8 cellular contexts compared by ENCODE assay signal in the genomic region with DNA sequence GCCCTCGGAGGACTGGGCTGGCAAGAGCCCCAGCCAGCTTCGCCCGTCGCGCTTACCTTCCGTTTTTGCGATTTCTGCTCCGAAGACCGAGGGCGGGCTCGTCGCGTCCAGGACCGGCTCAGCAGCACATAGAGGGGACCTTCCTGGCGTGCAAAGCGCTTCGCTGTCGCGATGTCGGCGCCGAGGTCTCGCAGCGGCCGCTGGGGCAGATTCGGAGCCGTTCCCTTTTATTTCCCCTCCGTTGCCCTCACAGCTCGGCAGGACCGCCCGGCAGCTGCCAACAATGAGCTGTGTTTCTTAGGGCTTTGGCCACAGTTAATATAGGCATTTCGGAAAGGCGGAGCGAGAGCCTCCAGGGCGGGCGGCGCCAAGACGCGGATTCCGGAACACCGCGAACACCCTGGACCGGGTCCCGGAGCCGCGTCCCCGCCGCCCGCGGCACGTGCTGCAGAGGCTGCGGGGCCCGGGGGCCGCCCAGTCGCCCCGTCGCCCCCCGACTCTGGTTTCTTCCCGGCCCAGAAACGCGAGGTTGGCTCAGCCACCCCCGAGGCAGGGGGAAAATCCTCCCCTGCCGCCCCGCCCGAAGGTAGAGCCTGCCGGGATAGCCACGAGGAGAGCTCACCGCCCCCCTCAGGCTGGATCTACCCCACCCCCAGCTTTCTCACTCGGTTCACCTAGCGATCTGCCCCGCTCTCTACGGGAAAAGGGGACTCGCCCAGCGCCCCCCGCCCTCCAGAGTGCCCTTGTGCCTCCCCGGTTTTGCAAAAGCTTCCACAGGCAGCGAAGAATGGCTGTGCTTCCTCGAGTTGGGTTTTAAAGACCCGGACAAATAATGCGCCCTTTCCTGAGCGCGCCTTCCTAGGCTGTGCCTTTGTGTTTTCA. TPM values are rescaled to one million over a fixed set of nuclear protein-coding genes. Genes with fewer than 3 reads are reported as not detected.
DNase-seq lines count a peak whose midpoint lies in the region; ATAC-seq and TF ChIP-seq lines count a peak whose summit lies in the region.

A gene with protein sequence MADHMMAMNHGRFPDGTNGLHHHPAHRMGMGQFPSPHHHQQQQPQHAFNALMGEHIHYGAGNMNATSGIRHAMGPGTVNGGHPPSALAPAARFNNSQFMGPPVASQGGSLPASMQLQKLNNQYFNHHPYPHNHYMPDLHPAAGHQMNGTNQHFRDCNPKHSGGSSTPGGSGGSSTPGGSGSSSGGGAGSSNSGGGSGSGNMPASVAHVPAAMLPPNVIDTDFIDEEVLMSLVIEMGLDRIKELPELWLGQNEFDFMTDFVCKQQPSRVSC (minus strand): TSS at position 292 of the 882 bp plus-strand sequence. CDS start 704 bp downstream, outside the sequence.

- under 1% methylated on average over 81 of the region's 82 CpGs for WGBS in mesenchymal stem cell

- peaks cover 3% of the 10 kb centered on the region for H3K79me1 ChIP-seq in mesenchymal stem cell (replicated peaks; ENCODE audit: low read length, poor library complexity, severe bottlenecking)

- TF ChIP-seq CTCF in CD8-positive, alpha-beta T cell (IDR thresholded peaks at IDR 0.05): no peak

- H3K9ac ChIP-seq in mesenchymal stem cell (ENCODE audit: low read length): peak within 1 kb of the TSS; percentile 99

- H2BK15ac ChIP-seq in mesenchymal stem cell (ENCODE audit: low read depth, poor library complexity, severe bottlenecking): peak within 1 kb of the TSS; percentile 100

- H3K9me3 Mint-ChIP-seq in CD8-positive, alpha-beta T cell: no peaks in the 10 kb centered on the region

- H2BK12ac ChIP-seq in mesenchymal stem cell (ENCODE audit: low read length in 2 of 2): peak within 1 kb of the TSS; percentile 95 to 96

- peak within 1 kb of the TSS; percentile 98 for H3K4me3 Mint-ChIP-seq in CD8-positive, alpha-beta T cell

- peak within 1 kb of the TSS; percentile 96 for H4K91ac ChIP-seq in mesenchymal stem cell (ENCODE audit: low read length)

- peak within 1 kb of the TSS; percentile 94 for H3K27ac ChIP-seq in CD8-positive, alpha-beta T cell (ENCODE audit: low read depth, low read length)
- peak within 1 kb of the TSS; percentile 91 for H3K27ac ChIP-seq in effector memory CD4-positive, alpha-beta T cell (ENCODE audit: insufficient read depth, low read length, poor library complexity, severe bottlenecking)
- H3K27ac ChIP-seq in mesenchymal stem cell (ENCODE audit: low read length, poor library complexity, severe bottlenecking): peak within 1 kb of the TSS; percentile 99

- no peaks in the 10 kb centered on the region for H3K36me3 ChIP-seq in CD8-positive, alpha-beta T cell (ENCODE audit: insufficient read depth, low read length)
- peaks cover 11% of the 10 kb centered on the region for H3K36me3 ChIP-seq in effector memory CD4-positive, alpha-beta T cell (ENCODE audit: control insufficient read depth, insufficient read depth, low read length)
- peaks cover 11 to 21% of the 10 kb centered on the region in 2 experiments for H3K36me3 ChIP-seq in mesenchymal stem cell (ENCODE audit: control insufficient read depth in 1 of 2, insufficient read depth in 2 of 2, low read depth in 1 of 2, low read length in 2 of 2)

- H3K27me3 Mint-ChIP-seq in CD8-positive, alpha-beta T cell (ENCODE audit: low read depth): no peaks in the 10 kb centered on the region

- peak within 1 kb of the TSS; percentile 93 for H3K4me3 ChIP-seq in CD8-positive, alpha-beta T cell (ENCODE audit: low read depth, low read length)
- peak within 1 kb of the TSS; percentile 96 for H3K4me3 ChIP-seq in effector memory CD4-positive, alpha-beta T cell (ENCODE audit: insufficient read depth, low read depth, low read length, poor library complexity, severe bottlenecking)
- peak within 1 kb of the TSS; percentile 76 to 95 for H3K4me3 ChIP-seq in mesenchymal stem cell (ENCODE audit: insufficient read depth in 1 of 2, low read depth in 1 of 2, low read length in 2 of 2)

- H4K8ac ChIP-seq in mesenchymal stem cell (ENCODE audit: low read length): peak within 1 kb of the TSS; percentile 97

- H3K14ac ChIP-seq in mesenchymal stem cell (ENCODE audit: low read length in 2 of 2): peak within 1 kb of the TSS; percentile 78 to 96

- H3K9me3 ChIP-seq in CD8-positive, alpha-beta T cell (ENCODE audit: low read length): no peaks in the 10 kb centered on the region
- H3K9me3 ChIP-seq in effector memory CD4-positive, alpha-beta T cell (ENCODE audit: control insufficient read depth, low read length): no peaks in the 10 kb centered on the region
- no peaks in the 10 kb centered on the region for H3K9me3 ChIP-seq in mesenchymal stem cell (ENCODE audit: control insufficient read depth, low read length)

- H2AFZ ChIP-seq in mesenchymal stem cell (ENCODE audit: low read depth, low read length): peak within 1 kb of the TSS; percentile 84

- intact Hi-C loops in CD8-positive, alpha-beta T cell (cut with DNase I, micrococcal nuclease): loop anchor here (1.0 to 10.0 kb wide), 18 partner anchors 52 to 1548 kb away; partner anchors contain the start of genes ABRACL (in 2 of the 2), HECA (in 2 of the 2), CCDC28A (in 1 of the 2) and HEBP2 (in 1 of the 2)

- peak within 1 kb of the TSS; percentile 98 to 99 for H3K18ac ChIP-seq in mesenchymal stem cell (ENCODE audit: low read depth in 1 of 2, low read length in 2 of 2)

- peak within 1 kb of the TSS; percentile 100 for H2BK5ac ChIP-seq in mesenchymal stem cell (ENCODE audit: low read depth, low read length, poor library complexity, severe bottlenecking)

- H3K27me3 ChIP-seq in CD8-positive, alpha-beta T cell (ENCODE audit: insufficient read depth, low read length): no peaks in the 10 kb centered on the region
- no peaks in the 10 kb centered on the region for H3K27me3 ChIP-seq in effector memory CD4-positive, alpha-beta T cell (replicated peaks; ENCODE audit: control insufficient read depth, insufficient read depth, low read length, poor library complexity, severe bottlenecking)
- no peaks in the 10 kb centered on the region for H3K27me3 ChIP-seq in mesenchymal stem cell (ENCODE audit: control insufficient read depth in 1 of 2, insufficient read depth in 1 of 2, low read length in 2 of 2)

- H3K4me2 ChIP-seq in mesenchymal stem cell (ENCODE audit: low read length, poor library complexity, severe bottlenecking): peak within 1 kb of the TSS; percentile 94

- POLR2A ChIA-PET in CD8-positive, alpha-beta T cell (lab: Charles Lee): interaction anchor here (0.5 to 4.3 kb wide), 68 partner anchors 9 to 971 kb away, joined by 3 to 44 read pairs (median 5); partner anchors contain the start of genes ABRACL, CCDC28A, HEBP2 and HECA
- POLR2A ChIA-PET in activated CD8-positive, alpha-beta memory T cell treated with anti-CD3 and anti-CD28 coated beads for 36 hours (lab: Charles Lee): interaction anchor here (0.5 to 3.9 kb wide), 23 partner anchors 10 to 971 kb away, joined by 3 to 37 read pairs (median 4); partner anchors contain the start of gene HEBP2

- CTCF ChIA-PET in CD8-positive, alpha-beta T cell (lab: Charles Lee): interaction anchor here (0.6 to 4.6 kb wide), 22 partner anchors 10 to 1066 kb away, joined by 3 to 31 read pairs (median 4); partner anchors contain the start of gene TXLNB
- CTCF ChIA-PET in activated CD8-positive, alpha-beta memory T cell treated with anti-CD3 and anti-CD28 coated beads for 36 hours (lab: Charles Lee): interaction anchor here (0.6 to 1.9 kb wide), 12 partner anchors 10 to 489 kb away, joined by 3 to 5 read pairs (median 3); no protein-coding TSS in a partner anchor

- H3K4me1 ChIP-seq in CD8-positive, alpha-beta T cell (ENCODE audit: insufficient read depth, low read length): peaks cover 30% of the 10 kb centered on the region
- H3K4me1 ChIP-seq in effector memory CD4-positive, alpha-beta T cell (ENCODE audit: control insufficient read depth, insufficient read depth, low read length, poor library complexity, severe bottlenecking): peaks cover 18% of the 10 kb centered on the region
- H3K4me1 ChIP-seq in mesenchymal stem cell (ENCODE audit: control insufficient read depth, insufficient read depth, low read depth, low read length): peaks cover 6% of the 10 kb centered on the region

- peaks cover 42% of the 10 kb centered on the region for H3K36me3 Mint-ChIP-seq in CD8-positive, alpha-beta T cell

- peak; percentile 89 to 98 (median 90) for DNase-seq in CD8-positive, alpha-beta T cell
- DNase-seq in HS-27A (ENCODE audit: low read depth) (peak; percentile 92), mesenchymal stem cell (peak; percentile 97)
- peak; percentile 87 for DNase-seq in NK-92 treated with Interleukin-12 subunit alpha and Interleukin-12 subunit beta, amount 100 ng/mL, for 24 hours (lab: John Stamatoyannopoulos, UW)
- peak; percentile 86 to 90 (median 89) for DNase-seq in effector memory CD4-positive, alpha-beta T cell
- peak; percentile 66 for DNase-seq in stimulated activated CD8-positive, alpha-beta memory T cell treated with anti-CD3 and anti-CD28 coated beads, Interleukin-12 subunit alpha, Interleukin-12 subunit beta, amount 100 ng/mL, for 24 hours (ENCODE audit: extremely low read depth)

- peak within 1 kb of the TSS; percentile 100 for H2BK120ac ChIP-seq in mesenchymal stem cell (ENCODE audit: low read depth, low read length)

- H3K4me1 Mint-ChIP-seq in CD8-positive, alpha-beta T cell (ENCODE audit: low read depth): peaks cover 34% of the 10 kb centered on the region

- ATAC-seq in CD8-positive, alpha-beta T cell: peak; percentile 64
- ATAC-seq in GM19467 (IDR thresholded peaks at IDR 0.05; ENCODE audit: unreplicated experiment): peak; percentile 68

- H3K23ac ChIP-seq in mesenchymal stem cell (ENCODE audit: low read length in 2 of 2): peak within 1 kb of the TSS; percentile 61 to 81

- H3K27ac Mint-ChIP-seq in CD8-positive, alpha-beta T cell: peak within 1 kb of the TSS; percentile 98

- H2AK5ac ChIP-seq in mesenchymal stem cell (ENCODE audit: low read length, severe bottlenecking): peak within 1 kb of the TSS; percentile 35

- H3K4ac ChIP-seq in mesenchymal stem cell (ENCODE audit: low read depth in 1 of 2, low read length in 2 of 2): peak within 1 kb of the TSS; percentile 88 to 98

RNA-seq across cellular contexts. Expression of the gene that starts here (rescaled TPM):
- total RNA-seq in CD8-positive, alpha-beta T cell: 100 to 1,000 TPM; 138 to 141 TPM
- 10 to 100 TPM; 66.4 to 67.9 TPM for total RNA-seq in activated CD8-positive, alpha-beta memory T cell treated with anti-CD3 and anti-CD28 coated beads for 36 hours
- polyA plus RNA-seq in mesenchymal stem cell (2013, experiment 1 of 2): 334 TPM
- 337 TPM for polyA plus RNA-seq in mesenchymal stem cell (2013, experiment 2 of 2)

Comparison
In these comparisons a context has a peak if more than half of its experiments do, and no peak if none do; other contexts are left out.
1. Peak in every context shown above with its lines: DNase-seq, ATAC-seq, H3K4me3 ChIP-seq and H3K27ac ChIP-seq.